Comparison of ENCODE assay signal across 8 cellular contexts in genomic region chr19:39824143-39825092, GRCh38. TPM values are rescaled to one million over a fixed set of nuclear protein-coding genes. Genes with fewer than 3 reads are reported as not detected.
A peak's percentile ranks its signal among the peaks of the same experiment; 100 is the strongest.
DNase-seq lines count a peak whose midpoint lies in the region; ATAC-seq, FAIRE-seq and TF ChIP-seq lines count a peak whose summit lies in the region.

No MANE protein-coding gene starts in this region.

- H3K36me3 Mint-ChIP-seq in WTC11, result 0 out of 2 replicates have a peak, but pooled peaks cover 6% of the 10 kb centered on the region

- CTCF ChIA-PET in WTC11 (lab: Charles Lee), result interaction anchor here (0.8 to 2.0 kb wide), 3 partner anchors 10 to 31 kb away, joined by 3 to 4 read pairs (median 3); partner anchors contain the start of gene DYRK1B

- no peak overlapping the region for H3K4me3 Mint-ChIP-seq in WTC11

- peak overlapping the region; percentile 61 to 88 (median 75) for H3K4me3 ChIP-seq in spleen

- H3K27me3 Mint-ChIP-seq in WTC11 (ENCODE audit: low read depth), result no peaks in the 10 kb centered on the region

- ATAC-seq in HG02840 (IDR thresholded peaks at IDR 0.05; ENCODE audit: low FRiP score, unreplicated experiment), result peak; percentile 80
- peak; percentile 99 for ATAC-seq in WTC11
- ATAC-seq in GM18519 (IDR thresholded peaks at IDR 0.05; ENCODE audit: low FRiP score, unreplicated experiment), result no peak

- FAIRE-seq in islet of Langerhans (lab: Jason Lieb, UNC), result peak; percentile 99

- in situ Hi-C loops in GM13977 (cut with MboI; ENCODE audit: low pct_unique_long_range_greater_than_20kb, low sequenced_read_pairs, unreplicated experiment), result no loop called here

- peak overlapping the region; percentile 58 to 86 (median 78) for H3K27ac ChIP-seq in spleen

- no peaks in the 10 kb centered on the region for H3K27me3 ChIP-seq in spleen (replicated peaks in 1 of 7)

- peaks cover 5 to 59% (median 22%) of the 10 kb centered on the region in 6 donors for H3K4me1 ChIP-seq in spleen

- peak overlapping the region; percentile 60; the same call in 1 of the 2 replicates for H3K27ac Mint-ChIP-seq in WTC11

- intact Hi-C loops in spleen (cut with DNase I; ENCODE audit: low total_unique reads), result no loop called here

- 6 to 10% (median 7%) methylated on average over 35 to 47 of the region's 47 CpGs for WGBS in spleen, 5 donors

- POLR2A ChIA-PET in WTC11 (lab: Charles Lee), result interaction anchor here (0.6 to 1.6 kb wide), 3 partner anchors 9 to 66 kb away, joined by 3 to 14 read pairs (median 8); partner anchors contain the start of gene DYRK1B

- no peak for TF ChIP-seq CTCF in GM13977 (IDR thresholded peaks at IDR 0.05; ENCODE audit: extremely low read depth, insufficient read depth, missing control alignments)
- TF ChIP-seq CTCF in WTC11 (IDR thresholded peaks at IDR 0.05), result no peak
- TF ChIP-seq CTCF in spleen (IDR thresholded peaks at IDR 0.05 in 8 of 11, conservative IDR thresholded peaks at IDR 0.05 in 3 of 11), result peak in 1 of 11 experiments; percentile 32

- H3K4me1 Mint-ChIP-seq in WTC11, result no peaks in the 10 kb centered on the region

- DNase-seq in GM13977 (ENCODE audit: low spot score), result peak; percentile 95
- DNase-seq in NCI-H2081 (lab: John Stamatoyannopoulos, UW), result peak; percentile 95 to 98
- peak; percentile 91 for DNase-seq in WTC11 (ENCODE audit: low spot score)
- DNase-seq in cerebellar nuclear complex (lab: John Stamatoyannopoulos, UW), result peak; percentile 91 to 95
- DNase-seq in spleen, result peak; percentile 94

- peaks cover 0 to 45% (median 38%) of the 10 kb centered on the region in 6 donors for H3K36me3 ChIP-seq in spleen

- no peaks in the 10 kb centered on the region for H3K9me3 ChIP-seq in spleen

- no peaks in the 10 kb centered on the region for H3K9me3 Mint-ChIP-seq in WTC11

- TF ChIP-seq POLR2A in spleen (IDR thresholded peaks at IDR 0.05), result no peak

TF ChIP-seq in WTC11, 78 proteins besides CTCF, POLR2A, EP300 and RAD21 (continues in another document):
- TF ChIP-seq SP1 (CRISPR knock-in tag; conservative IDR thresholded peaks at IDR 0.05) (peak; percentile 78; the same call in 1 of the 2 replicates), HMGA2 (CRISPR knock-in tag; IDR thresholded peaks at IDR 0.05) (no peak), ZNF425 (CRISPR knock-in tag; conservative IDR thresholded peaks at IDR 0.05) (no peak), NFATC4 (CRISPR knock-in tag; IDR thresholded peaks at IDR 0.05) (peak; percentile 67; the same call in 1 of the 2 replicates), ZMAT4 (CRISPR knock-in tag; IDR thresholded peaks at IDR 0.05) (0 out of 2 replicates have a peak, but pooled peaks have one; percentile 13), SOX15 (CRISPR knock-in tag; IDR thresholded peaks at IDR 0.05) (no peak), FOXP4 (CRISPR knock-in tag; IDR thresholded peaks at IDR 0.05) (no peak), PRRX2 (CRISPR knock-in tag; IDR thresholded peaks at IDR 0.05) (peak; percentile 78; the same call in 1 of the 2 replicates), MAX (CRISPR knock-in tag; IDR thresholded peaks at IDR 0.05) (peak; percentile 44; the same call in 1 of the 2 replicates), ZNF416 (CRISPR knock-in tag; IDR thresholded peaks at IDR 0.05) (0 out of 2 replicates have a peak, but pooled peaks have one; percentile 68), USF1 (CRISPR knock-in tag; IDR thresholded peaks at IDR 0.05) (no peak), ATF3 (CRISPR knock-in tag; conservative IDR thresholded peaks at IDR 0.05) (no peak), ZNF671 (CRISPR knock-in tag; IDR thresholded peaks at IDR 0.05) (no peak), ESRRA (CRISPR knock-in tag; IDR thresholded peaks at IDR 0.05; ENCODE audit: borderline replicate concordance) (no peak), NFYB (CRISPR knock-in tag; conservative IDR thresholded peaks at IDR 0.05; ENCODE audit: low read depth) (peak; percentile 75)

RNA-seq across cellular contexts. Expression of gene DYRK1B, which starts 9.5 kb away (rescaled TPM):
- total RNA-seq in WTC11 (2021) (12.2 to 14.0 TPM (median 13.2 TPM) in 3 replicates), spleen (10 to 100 TPM; 15.1 to 32.7 (median 18.8) TPM)
- polyA plus RNA-seq in spleen, result 10 to 100 TPM; 11.2 to 19.8 (median 13.6) TPM

RNA-seq across cellular contexts. Expression of gene FBL, which starts 21.8 kb away (rescaled TPM):
- 576 to 620 TPM (median 610 TPM) in 3 replicates for total RNA-seq in WTC11 (2021)
- total RNA-seq in spleen, result 100 to 1,000 TPM; 126 to 212 (median 174) TPM
- 100 to 1,000 TPM; 298 to 403 (median 348) TPM for polyA plus RNA-seq in spleen

RNA-seq across cellular contexts. Expression of gene LEUTX, which starts 45.8 kb away (rescaled TPM):
- total RNA-seq in WTC11 (2021) (not detected in 3 replicates), spleen (not detected)
- polyA plus RNA-seq in spleen, result not detected
